ENCODE assay signal across 1 cellular context in genomic region chr7:140593583-140593982, GRCh38.
TF ChIP-seq lines count a peak whose summit lies in the region.

No MANE protein-coding gene starts in this region.

TF ChIP-seq in WTC11, 78 proteins besides CTCF, POLR2A, EP300 and RAD21 (continued from another document):
- TF ChIP-seq ZNF512 (CRISPR knock-in tag; IDR thresholded peaks at IDR 0.05; ENCODE audit: borderline replicate concordance) (no peak), ZNF138 (CRISPR knock-in tag; conservative IDR thresholded peaks at IDR 0.05) (no peak)
